Comparison of ENCODE assay signal across 13 cellular contexts in genomic region chr3:48426401-48426909, GRCh38. TPM values are rescaled to one million over a fixed set of nuclear protein-coding genes. Genes with fewer than 3 reads are reported as not detected.
A peak's percentile ranks its signal among the peaks of the same experiment; 100 is the strongest.
DNase-seq lines count a peak whose midpoint lies in the region; ATAC-seq, FAIRE-seq and TF ChIP-seq lines count a peak whose summit lies in the region.
"Had no signal": no experiment of that assay in that cellular context is flagged by ENCODE, and none has a peak within 500 bp of the region (broad histone marks: within the 10 kb centered on the region; RNA-seq: fewer than 3 reads in every experiment).

No MANE protein-coding gene starts in this region.

- H3K36me3 ChIP-seq in Peyer's patch (peaks cover 0 to 22% (median 0%) of the 10 kb centered on the region in 3 donors), lung (ENCODE audit: control insufficient read depth in 2 of 2, insufficient read depth in 2 of 2, low read length in 2 of 2) (peaks cover 0 to 9% of the 10 kb centered on the region in 2 donors), skeletal muscle satellite cell (ENCODE audit: insufficient read depth, low read length) (no peaks in the 10 kb centered on the region)

- peak overlapping the region in 1 of 4 donors; percentile 78 for H3K4me3 ChIP-seq in Peyer's patch
- H3K4me3 ChIP-seq in lung, result no peak overlapping the region
- peak overlapping the region; percentile 17 for H3K4me3 ChIP-seq in skeletal muscle satellite cell (ENCODE audit: low read length)

- WGBS in lung, 2 donors, result 58 to 62% methylated on average over 11 of the region's 11 CpGs

- peaks cover 0 to 46% (median 10%) of the 10 kb centered on the region in 4 donors for H3K4me1 ChIP-seq in Peyer's patch
- peaks cover 0 to 25% of the 10 kb centered on the region in 2 donors for H3K4me1 ChIP-seq in lung (ENCODE audit: control insufficient read depth in 2 of 2, insufficient read depth in 2 of 2, low read length in 2 of 2)
- peaks cover 65% of the 10 kb centered on the region for H3K4me1 ChIP-seq in skeletal muscle satellite cell (ENCODE audit: control insufficient read depth, insufficient read depth, low read length)

- no peak overlapping the region for H3K9ac ChIP-seq in skeletal muscle satellite cell (ENCODE audit: low read depth, low read length)

- ATAC-seq in lung (ENCODE audit: insufficient read depth, low FRiP score) (no peak), esophagus mucosa (no peak)
- ATAC-seq: activated CD4-positive, CD25-positive, alpha-beta regulatory T cell treated with anti-CD3 and anti-CD28 coated beads, Interleukin-2, amount 50 U/mL, for 24 hours; Panc1 had no signal

- TF ChIP-seq POLR2A in Peyer's patch (IDR thresholded peaks at IDR 0.05), result no peak
- no peak for TF ChIP-seq POLR2A in H54 (IDR thresholded peaks at IDR 0.05; ENCODE audit: low read depth, low read length)

- DNase-seq in Peyer's patch, result no peak
- DNase-seq in epithelial cell of prostate (ENCODE audit: low read depth, low spot score), result no peak
- DNase-seq in lung (ENCODE audit: low spot score), result no peak
- no peak for DNase-seq in H54 (ENCODE audit: insufficient read length, low spot score)
- no peak for DNase-seq in NCI-H2171 (lab: John Stamatoyannopoulos, UW)
- DNase-seq in T-helper 2 cell, result no peak
- DNase-seq: NCI-H1417 treated with DMSO at 0.1 percent for 48 hours had no signal

- H3K27me3 ChIP-seq in Peyer's patch (no peaks in the 10 kb centered on the region), lung (ENCODE audit: control insufficient read depth, insufficient read depth) (no peaks in the 10 kb centered on the region), skeletal muscle satellite cell (ENCODE audit: control insufficient read depth, insufficient read depth, low read length) (no peaks in the 10 kb centered on the region)

- peak overlapping the region; percentile 92 for H3K4me2 ChIP-seq in skeletal muscle satellite cell (ENCODE audit: low read length)

- no peak for FAIRE-seq in H54 (lab: Jason Lieb, UNC)

- H3K9me3 ChIP-seq in Peyer's patch, result no peaks in the 10 kb centered on the region
- no peaks in the 10 kb centered on the region for H3K9me3 ChIP-seq in lung (ENCODE audit: control insufficient read depth in 2 of 2, insufficient read depth in 1 of 2, low read length in 1 of 2)
- no peaks in the 10 kb centered on the region for H3K9me3 ChIP-seq in skeletal muscle satellite cell (replicated peaks; ENCODE audit: low read length)

- H3K27ac ChIP-seq in Peyer's patch (peak overlapping the region in 3 of 4 donors; percentile 38 to 95 (median 45)), epithelial cell of prostate (peak overlapping the region; percentile 92), lung (ENCODE audit: low read depth in 1 of 2, low read length in 1 of 2) (peak overlapping the region; percentile 44 to 47)

- TF ChIP-seq CTCF in Peyer's patch (IDR thresholded peaks at IDR 0.05), result no peak
- TF ChIP-seq CTCF in lung (IDR thresholded peaks at IDR 0.05; ENCODE audit: control extremely low read depth, extremely low read depth), result no peak

RNA-seq across cellular contexts. Expression of gene PLXNB1, which starts 3.4 kb away (rescaled TPM):
- total RNA-seq in Peyer's patch (100 to 1,000 TPM; 150 to 455 (median 312) TPM), lung (100 to 1,000 TPM in 1 of 2 donors, 10 to 100 TPM in 1; 89.8 to 123 TPM), esophagus mucosa (62.0 TPM)
- 10 to 100 TPM; 36.0 to 82.4 TPM for polyA plus RNA-seq in lung
- total RNA-seq in skeletal muscle satellite cell (2012; rRNA removed), result 9.4 and 9.6 TPM in 2 replicates

RNA-seq across cellular contexts. Expression of gene CCDC51, which starts 13.5 kb away (rescaled TPM):
- total RNA-seq in Peyer's patch (10 to 100 TPM in 1 of 4 donors, 1 to 10 TPM in 3; 7.4 to 13.1 (median 9.1) TPM), lung (10 to 100 TPM in 1 of 2 donors, 1 to 10 TPM in 1; 8.4 to 14.4 TPM), esophagus mucosa (15.3 TPM)
- polyA plus RNA-seq in lung, result 10 to 100 TPM in 1 of 2 donors, 1 to 10 TPM in 1; 6.6 to 13.8 TPM
- 20.3 and 22.8 TPM in 2 replicates for total RNA-seq in skeletal muscle satellite cell (2012; rRNA removed)

RNA-seq across cellular contexts. Expression of gene TMA7, which starts 13.6 kb away (rescaled TPM):
- total RNA-seq in Peyer's patch (100 to 1,000 TPM; 142 to 246 (median 153) TPM), lung (100 to 1,000 TPM; 152 to 176 TPM), esophagus mucosa (244 TPM)
- 100 to 1,000 TPM; 302 to 985 TPM for polyA plus RNA-seq in lung
- 277 and 362 TPM in 2 replicates for total RNA-seq in skeletal muscle satellite cell (2012; rRNA removed)

RNA-seq across cellular contexts. Expression of gene ATRIP, which starts 20.1 kb away (rescaled TPM):
- total RNA-seq in Peyer's patch (10 to 100 TPM in 1 of 4 donors, 1 to 10 TPM in 3; 2.6 to 13.2 (median 6.0) TPM), lung (1 to 10 TPM; 7.1 to 7.6 TPM), esophagus mucosa (6.3 TPM)
- polyA plus RNA-seq in lung, result 1 to 10 TPM; 4.8 to 5.4 TPM
- total RNA-seq in skeletal muscle satellite cell (2012; rRNA removed), result 8.9 and 14.2 TPM in 2 replicates

RNA-seq across cellular contexts. Expression of gene FBXW12, which starts 54.4 kb away (rescaled TPM):
- not detected for total RNA-seq in Peyer's patch
- not detected for total RNA-seq in lung
- polyA plus RNA-seq in lung, result not detected
- total RNA-seq in skeletal muscle satellite cell (2012; rRNA removed), result not detected in 2 replicates
- not detected for total RNA-seq in esophagus mucosa
- total RNA-seq: lung microvascular endothelial cell had no signal
- polyA plus RNA-seq: CD14-positive monocyte had no signal
